Comparison of ENCODE assay signal across 5 cellular contexts in genomic region chr18:25335676-25336075, GRCh38.
"Had no signal": no experiment of that assay in that cellular context is flagged by ENCODE, and none has a peak within 500 bp of the region (broad histone marks: within the 10 kb centered on the region; RNA-seq: fewer than 3 reads in every experiment).

No MANE protein-coding gene starts in this region.

- H3K4me3 ChIP-seq: GM23338, K562 had no signal

- ATAC-seq: GM23338, K562 had no signal

- H3K9me3 Mint-ChIP-seq: GM23338, H9 had no signal

- H3K4me3 Mint-ChIP-seq: GM23338, H9 had no signal

- DNase-seq: H9, HCEC 1CT, IMR-90 had no signal
